In genomic region chr2:227414846-227415245, GRCh38 we compare ENCODE assay signal across 13 cellular contexts. TPM values are rescaled to one million over a fixed set of nuclear protein-coding genes. Genes with fewer than 3 reads are reported as not detected.
DNase-seq lines count a peak whose midpoint lies in the region; ATAC-seq and TF ChIP-seq lines count a peak whose summit lies in the region.
"Had no signal": no experiment of that assay in that cellular context is flagged by ENCODE, and none has a peak within 500 bp of the region (broad histone marks: within the 10 kb centered on the region; RNA-seq: fewer than 3 reads in every experiment).

No MANE protein-coding gene starts in this region.

- H3K9me3 ChIP-seq in right atrium auricular region (no peaks in the 10 kb centered on the region), heart right ventricle (no peaks in the 10 kb centered on the region), tibial artery (no peaks in the 10 kb centered on the region)
- H3K9me3 ChIP-seq: BLaER1, gastroesophageal sphincter had no signal

- peak overlapping the region in 1 of 2 donors; percentile 59 for H3K27ac ChIP-seq in right atrium auricular region
- H3K27ac ChIP-seq in heart right ventricle: peak overlapping the region in 4 of 10 donors; percentile 25 to 90 (median 58)
- no peak overlapping the region for H3K27ac ChIP-seq in tibial artery
- H3K27ac ChIP-seq: BLaER1 had no signal

- peak; percentile 57 for DNase-seq in right atrium auricular region (ENCODE audit: low spot score)
- no peak for DNase-seq in heart right ventricle
- peak; percentile 40 for DNase-seq in fibroblast of peridontal ligament (ENCODE audit: extremely low read depth)
- DNase-seq in tibial artery: no peak
- DNase-seq in NCI-H524 (lab: John Stamatoyannopoulos, UW): no peak
- no peak for DNase-seq in activated CD4-positive, alpha-beta T cell treated with anti-CD3 and anti-CD28 coated beads for 1 hour
- DNase-seq: activated CD4-positive, alpha-beta memory T cell treated with anti-CD3 and anti-CD28 coated beads, Interleukin-2, amount 10 ng/mL, durations not matched to agents 7 days and 5 days had no signal

- no peaks in the 10 kb centered on the region for H3K4me1 ChIP-seq in right atrium auricular region
- H3K4me1 ChIP-seq in heart right ventricle: peaks cover 0 to 66% (median 0%) of the 10 kb centered on the region in 9 donors
- H3K4me1 ChIP-seq in tibial artery: peaks cover 0 to 7% (median 2%) of the 10 kb centered on the region in 4 donors
- H3K4me1 ChIP-seq: gastroesophageal sphincter had no signal

- H3K27me3 Mint-ChIP-seq in activated T-helper 17 cell treated with anti-CD3 and anti-CD28 coated beads, Interleukin-2, amount 50 U/mL, for 72 hours: no peaks in the 10 kb centered on the region
- H3K27me3 Mint-ChIP-seq: activated CD4-positive, alpha-beta memory T cell treated with anti-CD3 and anti-CD28 coated beads, Interleukin-2, amount 10 ng/mL, durations not matched to agents 7 days and 5 days had no signal

- intact Hi-C loops in heart right ventricle (cut with DNase I) (loop anchor here in 2 of 10 donors (5.0 kb wide), 1 partner anchor 57 kb away; the partner anchor contains the start of gene AGFG1 (in 2 of the 2)), tibial artery (cut with DNase I; ENCODE audit: low total_unique reads) (no loop called here)

- H3K27ac Mint-ChIP-seq in activated T-helper 17 cell treated with anti-CD3 and anti-CD28 coated beads, Interleukin-2, amount 50 U/mL, for 72 hours: peak overlapping the region; percentile 81
- H3K27ac Mint-ChIP-seq: activated CD4-positive, alpha-beta memory T cell treated with anti-CD3 and anti-CD28 coated beads, Interleukin-2, amount 10 ng/mL, durations not matched to agents 7 days and 5 days had no signal

- TF ChIP-seq CTCF in right atrium auricular region (IDR thresholded peaks at IDR 0.05) (no peak), heart right ventricle (IDR thresholded peaks at IDR 0.05) (no peak), tibial artery (IDR thresholded peaks at IDR 0.05) (no peak)

- H3K27me3 ChIP-seq in right atrium auricular region: no peaks in the 10 kb centered on the region
- H3K27me3 ChIP-seq in heart right ventricle: no peaks in the 10 kb centered on the region
- H3K27me3 ChIP-seq in tibial artery: no peaks in the 10 kb centered on the region
- H3K27me3 ChIP-seq: BLaER1, gastroesophageal sphincter had no signal

- peak overlapping the region; percentile 37 for H3K4me3 Mint-ChIP-seq in activated T-helper 17 cell treated with anti-CD3 and anti-CD28 coated beads, Interleukin-2, amount 50 U/mL, for 72 hours
- H3K4me3 Mint-ChIP-seq: activated CD4-positive, alpha-beta memory T cell treated with anti-CD3 and anti-CD28 coated beads, Interleukin-2, amount 10 ng/mL, durations not matched to agents 7 days and 5 days had no signal

- 91 to 97% methylated on average over 3 of the region's 3 CpGs for WGBS in heart right ventricle, 2 donors

- no peak overlapping the region for H3K4me3 ChIP-seq in right atrium auricular region
- H3K4me3 ChIP-seq in heart right ventricle: no peak overlapping the region
- no peak overlapping the region for H3K4me3 ChIP-seq in tibial artery
- H3K4me3 ChIP-seq: BLaER1, gastroesophageal sphincter, lung had no signal

- no peaks in the 10 kb centered on the region for H3K9me3 Mint-ChIP-seq in activated T-helper 17 cell treated with anti-CD3 and anti-CD28 coated beads, Interleukin-2, amount 50 U/mL, for 72 hours
- H3K9me3 Mint-ChIP-seq: activated CD4-positive, alpha-beta memory T cell treated with anti-CD3 and anti-CD28 coated beads, Interleukin-2, amount 10 ng/mL, durations not matched to agents 7 days and 5 days had no signal

- H3K4me1 Mint-ChIP-seq in activated T-helper 17 cell treated with anti-CD3 and anti-CD28 coated beads, Interleukin-2, amount 50 U/mL, for 72 hours: peaks cover 29% of the 10 kb centered on the region

- ATAC-seq in heart right ventricle: no peak
- no peak for ATAC-seq in activated T-helper 17 cell treated with anti-CD3 and anti-CD28 coated beads, Interleukin-2, amount 50 U/mL, for 72 hours (replicated peaks)
- no peak for ATAC-seq in HG03095 (IDR thresholded peaks at IDR 0.05; ENCODE audit: unreplicated experiment)

- no peaks in the 10 kb centered on the region for H3K36me3 Mint-ChIP-seq in activated T-helper 17 cell treated with anti-CD3 and anti-CD28 coated beads, Interleukin-2, amount 50 U/mL, for 72 hours (ENCODE audit: low read depth)

- no peaks in the 10 kb centered on the region for H3K36me3 ChIP-seq in right atrium auricular region
- H3K36me3 ChIP-seq in heart right ventricle: no peaks in the 10 kb centered on the region
- H3K36me3 ChIP-seq in tibial artery: no peaks in the 10 kb centered on the region
- H3K36me3 ChIP-seq: BLaER1, gastroesophageal sphincter had no signal

RNA-seq across cellular contexts. Expression of gene SCYGR1, which starts 27.1 kb away (rescaled TPM):
- total RNA-seq in right atrium auricular region (not detected), heart right ventricle (not detected)
- polyA plus RNA-seq in heart right ventricle: not detected
- total RNA-seq in activated T-helper 17 cell treated with anti-CD3 and anti-CD28 coated beads, Interleukin-2, amount 50 U/mL, for 72 hours: not detected
- total RNA-seq: activated CD4-positive, alpha-beta memory T cell treated with anti-CD3 and anti-CD28 coated beads, Interleukin-2, amount 10 ng/mL, durations not matched to agents 7 days and 5 days; gastroesophageal sphincter; lung; skeletal muscle tissue had no signal
- polyA plus RNA-seq: lung had no signal

RNA-seq across cellular contexts. Expression of gene TM4SF20, which starts 35.7 kb away (rescaled TPM):
- total RNA-seq in right atrium auricular region: not detected
- total RNA-seq in heart right ventricle: not detected
- not detected for polyA plus RNA-seq in heart right ventricle
- not detected for total RNA-seq in activated T-helper 17 cell treated with anti-CD3 and anti-CD28 coated beads, Interleukin-2, amount 50 U/mL, for 72 hours
- total RNA-seq: activated CD4-positive, alpha-beta memory T cell treated with anti-CD3 and anti-CD28 coated beads, Interleukin-2, amount 10 ng/mL, durations not matched to agents 7 days and 5 days; gastroesophageal sphincter; lung; skeletal muscle tissue had no signal

RNA-seq across cellular contexts. Expression of gene AGFG1, which starts 57.1 kb away (rescaled TPM):
- total RNA-seq in right atrium auricular region (10 to 100 TPM; 47.8 to 75.7 TPM), heart right ventricle (10 to 100 TPM; 52.8 to 77.9 (median 59.0) TPM)
- polyA plus RNA-seq in heart right ventricle: 10 to 100 TPM; 14.1 to 42.1 TPM
- 10 to 100 TPM; 68.7 to 79.8 TPM for total RNA-seq in activated T-helper 17 cell treated with anti-CD3 and anti-CD28 coated beads, Interleukin-2, amount 50 U/mL, for 72 hours

Comparison
In these comparisons a context has a peak if more than half of its experiments do, and no peak if none do; other contexts are left out.
1. DNase-seq: peak in right atrium auricular region (single experiment) and fibroblast of peridontal ligament (single experiment); none in heart right ventricle (0 of 2), tibial artery (0 of 2), NCI-H524 (0 of 2) and activated CD4-positive, alpha-beta T cell treated with anti-CD3 and anti-CD28 coated beads for 1 hour (single experiment).